8 cellular contexts compared by ENCODE assay signal in genomic region chr10:29736325-29737208, GRCh38.
A peak's percentile ranks its signal among the peaks of the same experiment; 100 is the strongest.
DNase-seq lines count a peak whose midpoint lies in the region; ATAC-seq and TF ChIP-seq lines count a peak whose summit lies in the region.

No MANE protein-coding gene starts in this region.

- H3K36me3 Mint-ChIP-seq in Calu3 (ENCODE audit: insufficient read depth, unreplicated experiment), result peaks cover 52% of the 10 kb centered on the region

- peaks cover 40% of the 10 kb centered on the region for H3K4me1 ChIP-seq in mononuclear cell (ENCODE audit: insufficient read depth, low read length)
- H3K4me1 ChIP-seq in thoracic aorta (ENCODE audit: control insufficient read depth in 1 of 2, low read depth in 2 of 2), result peaks cover 13 to 60% of the 10 kb centered on the region in 2 donors

- TSS peak; percentile 52 for BruUV-seq in Calu3 (replicated peaks; lab: Mats Ljungman, UMichigan)

- H3K27me3 ChIP-seq in mononuclear cell (ENCODE audit: insufficient read depth, low read length), result no peaks in the 10 kb centered on the region
- H3K27me3 ChIP-seq in thoracic aorta (replicated peaks; ENCODE audit: insufficient read depth), result no peaks in the 10 kb centered on the region

- H3K4me1 Mint-ChIP-seq in Calu3 (ENCODE audit: low read depth, unreplicated experiment), result peaks cover 31% of the 10 kb centered on the region

- no peaks in the 10 kb centered on the region for H3K9me3 Mint-ChIP-seq in Calu3 (ENCODE audit: low read depth, unreplicated experiment)

- DNase-seq in Calu3 (peak; percentile 83), LoVo (ENCODE audit: low spot score) (peak; percentile 57), epithelial cell of prostate (ENCODE audit: low read depth, low spot score) (no peak), thoracic aorta (ENCODE audit: low spot score) (no peak)
- peak; percentile 74 for DNase-seq in activated CD8-positive, alpha-beta memory T cell treated with anti-CD3 and anti-CD28 coated beads for 24 hours

- TF ChIP-seq CTCF in Calu3 (IDR thresholded peaks at IDR 0.05; ENCODE audit: unreplicated experiment) (no peak), thoracic aorta (IDR thresholded peaks at IDR 0.05) (no peak)

- intact Hi-C loops in Calu3 (cut with micrococcal nuclease; ENCODE audit: unreplicated experiment), result loop anchor here (1.0 to 10.0 kb wide), 4 partner anchors 122 to 266 kb away; no protein-coding TSS in a partner anchor

- peak overlapping the region; percentile 89 for H3K4me3 Mint-ChIP-seq in Calu3 (ENCODE audit: low read depth, unreplicated experiment)

- CTCF ChIA-PET in Calu3 (lab: Charles Lee), result interaction anchor here (0.8 to 1.8 kb wide), 5 partner anchors 67 to 266 kb away, joined by 3 to 6 read pairs (median 4); no protein-coding TSS in a partner anchor

- peak overlapping the region; percentile 82 for H3K27ac Mint-ChIP-seq in Calu3 (ENCODE audit: unreplicated experiment)

- peak overlapping the region; percentile 79 for H3K4me3 ChIP-seq in mononuclear cell (ENCODE audit: low read length)
- H3K4me3 ChIP-seq in thoracic aorta, result peak overlapping the region; percentile 97

- peak; percentile 7 for ATAC-seq in thoracic aorta (ENCODE audit: insufficient number of reproducible peaks, low FRiP score, low read depth)
- no peak for ATAC-seq in HG03045 (IDR thresholded peaks at IDR 0.05; ENCODE audit: unreplicated experiment)
- no peak for ATAC-seq in GM21529 (IDR thresholded peaks at IDR 0.05; ENCODE audit: unreplicated experiment)

- H3K36me3 ChIP-seq in thoracic aorta, result no peaks in the 10 kb centered on the region

- H3K27me3 Mint-ChIP-seq in Calu3 (ENCODE audit: unreplicated experiment), result no peaks in the 10 kb centered on the region

- H3K9me3 ChIP-seq in mononuclear cell (ENCODE audit: low read depth, low read length) (no peaks in the 10 kb centered on the region), thoracic aorta (no peaks in the 10 kb centered on the region)

- H3K27ac ChIP-seq in epithelial cell of prostate (peak overlapping the region; percentile 85), thoracic aorta (peak overlapping the region; percentile 97 to 99)

Comparison
In these comparisons a context has a peak if more than half of its experiments do, and no peak if none do; other contexts are left out.
1. DNase-seq: peak in Calu3 (single experiment), LoVo (single experiment) and activated CD8-positive, alpha-beta memory T cell treated with anti-CD3 and anti-CD28 coated beads for 24 hours (single experiment); none in epithelial cell of prostate (single experiment) and thoracic aorta (single experiment).